Comparison of ENCODE assay signal across 9 cellular contexts in genomic region chr10:133334495-133335237, GRCh38. TPM values are rescaled to one million over a fixed set of nuclear protein-coding genes. Genes with fewer than 3 reads are reported as not detected.
DNase-seq lines count a peak whose midpoint lies in the region; ATAC-seq, FAIRE-seq and TF ChIP-seq lines count a peak whose summit lies in the region.
"Had no signal": no experiment of that assay in that cellular context is flagged by ENCODE, and none has a peak within 500 bp of the region (broad histone marks: within the 10 kb centered on the region; RNA-seq: fewer than 3 reads in every experiment).

No MANE protein-coding gene starts in this region.

- POLR2A ChIA-PET in WTC11 (lab: Charles Lee), result no interaction called here

- no peak overlapping the region for H3K27ac Mint-ChIP-seq in WTC11

- in situ Hi-C loops in GM13976 (cut with MboI; ENCODE audit: low sequenced_read_pairs, unreplicated experiment), result no loop called here

- no peak for TF ChIP-seq CTCF in GM13976 (IDR thresholded peaks at IDR 0.05; ENCODE audit: borderline replicate concordance, control extremely low read depth, extremely low read depth, insufficient read depth, missing control alignments)
- TF ChIP-seq CTCF in WTC11 (IDR thresholded peaks at IDR 0.05), result no peak
- TF ChIP-seq CTCF in fibroblast of villous mesenchyme (IDR thresholded peaks at IDR 0.05; ENCODE audit: insufficient read depth, low read depth, low read length), result no peak
- TF ChIP-seq CTCF in prostate gland (IDR thresholded peaks at IDR 0.05), result no peak

- peaks cover 23% of the 10 kb centered on the region for H3K27me3 ChIP-seq in prostate gland (replicated peaks; ENCODE audit: insufficient read depth)
- peaks cover 53% of the 10 kb centered on the region for H3K27me3 ChIP-seq in MG63

- WGBS in prostate gland, result 15% methylated on average over 51 of the region's 51 CpGs

- FAIRE-seq in frontal cortex (lab: Jason Lieb, UNC), result no peak

- no peaks in the 10 kb centered on the region; the same call in none of the 2 replicates for H3K4me1 Mint-ChIP-seq in WTC11

- no peaks in the 10 kb centered on the region for H3K36me3 ChIP-seq in prostate gland
- no peaks in the 10 kb centered on the region for H3K36me3 ChIP-seq in MG63

- CTCF ChIA-PET in WTC11 (lab: Charles Lee), result no interaction called here

- H3K27me3 Mint-ChIP-seq in WTC11 (ENCODE audit: low read depth), result peaks cover 40% of the 10 kb centered on the region

- no peaks in the 10 kb centered on the region for H3K36me3 Mint-ChIP-seq in WTC11

- H3K27ac ChIP-seq in prostate gland, result no peak overlapping the region

- peak; percentile 56 for ATAC-seq in WTC11
- no peak for ATAC-seq in GM19463 (IDR thresholded peaks at IDR 0.05; ENCODE audit: unreplicated experiment)

- H3K4me3 ChIP-seq in fibroblast of villous mesenchyme (ENCODE audit: low read depth, low read length) (peak overlapping the region; percentile 52), prostate gland (peak overlapping the region; percentile 11 to 14), MG63 (no peak overlapping the region; the same call in 1 of the 2 replicates)

- peak overlapping the region; percentile 70 for H3K4me3 Mint-ChIP-seq in WTC11

- DNase-seq in GM13976 (ENCODE audit: low spot score), result peak; percentile 41
- no peak for DNase-seq in WTC11 (ENCODE audit: low spot score)
- DNase-seq in fibroblast of villous mesenchyme (ENCODE audit: low read depth), result no peak
- no peak for DNase-seq in prostate gland (ENCODE audit: low spot score)
- DNase-seq in MG63, result no peak
- no peak for DNase-seq in DMS153 (lab: John Stamatoyannopoulos, UW)
- DNase-seq in frontal cortex (ENCODE audit: low spot score in 2 of 2), result no peak

- H3K4me1 ChIP-seq in prostate gland (replicated peaks), result peaks cover 15% of the 10 kb centered on the region

- TF ChIP-seq POLR2A in prostate gland (IDR thresholded peaks at IDR 0.05), result no peak

- H3K9me3 Mint-ChIP-seq in WTC11, result peaks cover 6% of the 10 kb centered on the region

- H3K9me3 ChIP-seq in prostate gland (no peaks in the 10 kb centered on the region), MG63 (no peaks in the 10 kb centered on the region)

- intact Hi-C loops in prostate gland (cut with DNase I), result loop anchor here (5.0 kb wide), 1 partner anchor 183 kb away; no protein-coding TSS in a partner anchor

TF ChIP-seq in WTC11, 78 proteins besides CTCF, POLR2A, EP300 and RAD21:
- no peak for TF ChIP-seq SP1 (CRISPR knock-in tag; conservative IDR thresholded peaks at IDR 0.05)
- no peak for TF ChIP-seq ZMAT4 (CRISPR knock-in tag; IDR thresholded peaks at IDR 0.05)

RNA-seq across cellular contexts. Expression of gene CALY, which starts 2.0 kb away (rescaled TPM):
- total RNA-seq in WTC11 (2021) (0.63 to 1.8 TPM (median 1.4 TPM) in 3 replicates), fibroblast of villous mesenchyme (not detected in 2 replicates), prostate gland (1 to 10 TPM in 1 of 2 donors, not detected in 1; 9.4 TPM), frontal cortex (8.2 TPM)
- total RNA-seq in MG63 (2014; rRNA removed; shearing (Covaris generic); ENCODE audit: low replicate concordance), result not detected in 2 replicates
- total RNA-seq: renal cortical epithelial cell had no signal

RNA-seq across cellular contexts. Expression of gene PRAP1, which starts 12.5 kb away (rescaled TPM):
- total RNA-seq in WTC11 (2021) (0.31 to 0.48 TPM in 2 of 3 replicates, not detected in the other), fibroblast of villous mesenchyme (not detected in 2 replicates), prostate gland (1 to 10 TPM in 1 of 2 donors, not detected in 1; 6.6 TPM), frontal cortex (not detected)
- not detected in 2 replicates for total RNA-seq in MG63 (2014; rRNA removed; shearing (Covaris generic); ENCODE audit: low replicate concordance)
- total RNA-seq: renal cortical epithelial cell had no signal

RNA-seq across cellular contexts. Expression of gene FUOM, which starts 23.2 kb away (rescaled TPM):
- total RNA-seq in WTC11 (2021), result 31.3 to 40.5 TPM (median 33.8 TPM) in 3 replicates
- 7.3 and 13.2 TPM in 2 replicates for total RNA-seq in fibroblast of villous mesenchyme
- total RNA-seq in prostate gland, result 10 to 100 TPM in 1 of 2 donors, 1 to 10 TPM in 1; 8.7 to 11.4 TPM
- 10.8 and 50.8 TPM in 2 replicates for total RNA-seq in MG63 (2014; rRNA removed; shearing (Covaris generic); ENCODE audit: low replicate concordance)
- 6.9 TPM for total RNA-seq in frontal cortex

RNA-seq across cellular contexts. Expression of gene ZNF511, which starts 26.0 kb away (rescaled TPM):
- total RNA-seq in WTC11 (2021) (69.6 to 86.4 TPM (median 73.2 TPM) in 3 replicates), fibroblast of villous mesenchyme (21.2 and 27.1 TPM in 2 replicates), prostate gland (10 to 100 TPM; 52.8 to 57.6 TPM), frontal cortex (7.3 TPM)
- total RNA-seq in MG63 (2014; rRNA removed; shearing (Covaris generic); ENCODE audit: low replicate concordance), result 42.0 and 75.7 TPM in 2 replicates

RNA-seq across cellular contexts. Expression of gene TUBGCP2, which starts 26.0 kb away (rescaled TPM):
- total RNA-seq in WTC11 (2021) (53.2 to 62.5 TPM (median 53.8 TPM) in 3 replicates), fibroblast of villous mesenchyme (56.7 and 66.9 TPM in 2 replicates), prostate gland (10 to 100 TPM; 53.5 to 78.5 TPM), frontal cortex (44.8 TPM)
- total RNA-seq in MG63 (2014; rRNA removed; shearing (Covaris generic); ENCODE audit: low replicate concordance), result 58.6 and 80.8 TPM in 2 replicates
